In the genomic region with DNA sequence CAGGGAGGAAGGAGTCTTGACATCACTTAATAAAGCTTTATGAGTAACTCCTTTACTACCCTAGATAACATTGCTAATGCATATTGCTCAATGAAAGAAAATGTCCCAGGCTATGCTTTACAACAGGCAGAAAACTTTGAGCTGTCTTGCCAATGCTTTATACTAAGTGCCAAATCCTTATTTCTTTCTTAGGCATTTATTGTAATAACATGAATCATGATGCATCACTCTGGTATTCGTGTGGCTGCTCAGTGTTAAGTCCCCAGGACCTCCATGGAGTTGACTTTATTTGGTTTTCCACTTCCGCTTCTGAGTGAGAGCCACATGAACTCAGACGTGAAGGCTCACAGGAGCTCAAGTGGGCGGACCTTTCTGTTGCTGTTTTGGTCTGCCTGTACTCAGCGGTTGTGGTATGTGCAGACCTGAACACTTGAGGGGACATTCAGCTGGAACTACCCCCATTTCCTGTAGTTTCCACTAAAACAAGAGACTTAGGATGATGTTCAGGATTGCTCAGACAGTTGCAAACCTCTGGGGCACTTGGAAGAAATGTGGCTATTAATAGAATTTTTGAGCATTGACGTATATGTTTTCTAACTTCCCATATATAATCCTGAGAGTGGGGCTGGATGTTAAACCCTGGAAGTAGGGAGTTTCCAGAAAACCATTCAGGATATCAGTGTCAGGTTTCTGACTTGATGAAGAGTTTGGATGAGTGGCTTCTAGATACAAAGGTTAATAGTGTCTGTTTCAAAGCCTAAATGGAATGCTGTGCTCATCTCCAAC, we compare ENCODE assay signal across 10 cellular contexts.
DNase-seq lines count a peak whose midpoint lies in the region; ATAC-seq and TF ChIP-seq lines count a peak whose summit lies in the region.
"Had no signal": no experiment of that assay in that cellular context is flagged by ENCODE, and none has a peak within 500 bp of the region (broad histone marks: within the 10 kb centered on the region; RNA-seq: fewer than 3 reads in every experiment).

No MANE protein-coding gene starts in this region.

- peaks cover 25% of the 10 kb centered on the region for H3K9me1 ChIP-seq in IMR-90 (ENCODE audit: insufficient read depth, low read length)

- H3K27ac Mint-ChIP-seq in chondrocyte (ENCODE audit: unreplicated experiment) = peak overlapping the region; percentile 98
- no peak overlapping the region for H3K27ac Mint-ChIP-seq in CD4-positive, alpha-beta T cell
- no peak overlapping the region for H3K27ac Mint-ChIP-seq in Caco-2 (ENCODE audit: unreplicated experiment)

- DNase-seq in AG08395 (ENCODE audit: low spot score) (peak; percentile 94), IMR-90 (peak; percentile 100), chondrocyte (ENCODE audit: low spot score) (no peak), lung microvascular endothelial cell (ENCODE audit: low read depth in 2 of 2) (peak; percentile 20 to 99), SHP77 (lab: John Stamatoyannopoulos, UW) (no peak), Caco-2 (no peak), OCI-M2 (lab: John Stamatoyannopoulos, UW; ENCODE audit: unreplicated experiment) (no peak)
- DNase-seq in CD4-positive, alpha-beta T cell = no peak
- DNase-seq: activated gamma-delta T cell treated with Interleukin-2 at 50 U/mL for 16 hours; stimulated activated naive CD8-positive, alpha-beta T cell treated with anti-CD3 and anti-CD28 coated beads, Interleukin-15, Interleukin-2, amounts not matched to agents 100 U/mL and 50 U/mL, for 24 hours had no signal

- BruUV-seq in IMR-90 (replicated peaks; lab: Mats Ljungman, UMichigan) = no TSS peak
- BruUV-seq in Caco-2 (replicated peaks; lab: Mats Ljungman, UMichigan) = no TSS peak

- no peak overlapping the region for H3K9ac ChIP-seq in IMR-90 (ENCODE audit: low read depth, low read length)

- H2AK9ac ChIP-seq in IMR-90 (replicated peaks; ENCODE audit: low read depth, low read length, poor library complexity) = peak overlapping the region; percentile 46

- intact Hi-C loops in IMR-90 (cut with micrococcal nuclease) (loop anchor here (1.0 to 5.0 kb wide), 3 partner anchors 30 to 210 kb away; no protein-coding TSS in a partner anchor), Caco-2 (cut with micrococcal nuclease; ENCODE audit: unreplicated experiment) (no loop called here)
- intact Hi-C loops in CD4-positive, alpha-beta T cell (cut with DNase I, micrococcal nuclease) = no loop called here

- CTCF ChIA-PET in IMR-90 (lab: Yijun Ruan, JAX) (interaction anchor here (0.9 to 1.4 kb wide), 2 partner anchors 11 to 20 kb away, joined by 7 read pairs; no protein-coding TSS in a partner anchor), Caco-2 (lab: Charles Lee) (no interaction called here)
- CTCF ChIA-PET in CD4-positive, alpha-beta T cell (lab: Charles Lee) = no interaction called here

- H3K4me2 ChIP-seq in IMR-90 (ENCODE audit: low read depth, low read length) = peak overlapping the region; percentile 43

- in situ Hi-C loops in IMR-90 (cut with MboI; ENCODE audit: low sequenced_read_pairs) = no loop called here

- peak; percentile 91 for ATAC-seq in IMR-90 (ENCODE audit: low read depth)
- ATAC-seq in CD4-positive, alpha-beta T cell (ENCODE audit: poor library complexity) = no peak
- ATAC-seq: stimulated activated naive CD8-positive, alpha-beta T cell treated with anti-CD3 and anti-CD28 coated beads, Interleukin-15, Interleukin-2, amounts not matched to agents 100 U/mL and 50 U/mL, for 24 hours had no signal

- H3K4me1 ChIP-seq in IMR-90 (ENCODE audit: control insufficient read depth, insufficient read depth, low read length) (peaks cover 39% of the 10 kb centered on the region), Caco-2 (peaks cover 30% of the 10 kb centered on the region)

- TF ChIP-seq POLR2A in IMR-90 (IDR thresholded peaks at IDR 0.05; ENCODE audit: low read depth, low read length) = no peak; the same call in none of the 2 replicates

- no CpG with 5 or more reads among the region's 6 CpGs for WGBS in IMR-90 (ENCODE audit: extremely low coverage in 2 of 2, insufficient read length in 1 of 2), 2 experiments

- H2AFZ ChIP-seq in IMR-90 (replicated peaks; ENCODE audit: low read length, poor library complexity) = peak overlapping the region; percentile 18

- dilution Hi-C loops in IMR-90 (cut with HindIII; ENCODE audit: low sequenced_read_pairs, unreplicated experiment) = no loop called here

- H2BK120ac ChIP-seq in IMR-90 (ENCODE audit: low read depth, low read length) = peak overlapping the region; percentile 99

- H2BK20ac ChIP-seq in IMR-90 (ENCODE audit: low read depth, low read length) = peak overlapping the region; percentile 99

- peak overlapping the region; percentile 96 for H3K4ac ChIP-seq in IMR-90 (ENCODE audit: low read depth, low read length)

- H4K20me1 ChIP-seq in IMR-90 (ENCODE audit: insufficient read depth, low read length) = no peaks in the 10 kb centered on the region

- no peak overlapping the region for H3K4me3 ChIP-seq in IMR-90 (ENCODE audit: insufficient read depth, low read depth, low read length)
- H3K4me3 ChIP-seq in Caco-2 (ENCODE audit: low read depth, low read length) = no peak overlapping the region

- peak overlapping the region; percentile 100 for H2BK5ac ChIP-seq in IMR-90 (ENCODE audit: low read depth, low read length, poor library complexity, severe bottlenecking)

- H3K36me3 ChIP-seq in IMR-90 (ENCODE audit: control insufficient read depth, insufficient read depth, low read length) (no peaks in the 10 kb centered on the region), Caco-2 (ENCODE audit: control insufficient read depth, insufficient read depth, low read length) (no peaks in the 10 kb centered on the region)

- POLR2A ChIA-PET in IMR-90 (lab: Charles Lee; ENCODE audit: unreplicated experiment) = interaction anchor here (1.0 kb wide), 1 partner anchor 12 kb away, joined by 4 read pairs; no protein-coding TSS in a partner anchor
- POLR2A ChIA-PET in CD4-positive, alpha-beta T cell (lab: Charles Lee) = no interaction called here
- POLR2A ChIA-PET in Caco-2 (lab: Charles Lee) = no interaction called here

- peaks cover 11% of the 10 kb centered on the region for H3K9me3 ChIP-seq in IMR-90 (ENCODE audit: control insufficient read depth, insufficient read depth, low read length)
- peaks cover 10% of the 10 kb centered on the region for H3K9me3 ChIP-seq in CD4-positive, alpha-beta T cell (ENCODE audit: control insufficient read depth, low read length)
- peaks cover 12% of the 10 kb centered on the region for H3K9me3 ChIP-seq in Caco-2

- H4K8ac ChIP-seq in IMR-90 (ENCODE audit: low read depth in 2 of 2, low read length in 2 of 2) = peak overlapping the region; percentile 91 to 97

- H3K23ac ChIP-seq in IMR-90 (ENCODE audit: low read depth, low read length) = peak overlapping the region; percentile 99

- H3K4me3 Mint-ChIP-seq in chondrocyte (ENCODE audit: unreplicated experiment) (no peak overlapping the region), Caco-2 (ENCODE audit: unreplicated experiment) (no peak overlapping the region)
- no peak overlapping the region for H3K4me3 Mint-ChIP-seq in CD4-positive, alpha-beta T cell

- H3K14ac ChIP-seq in IMR-90 (replicated peaks; ENCODE audit: low read depth, low read length) = peak overlapping the region; percentile 99

- H3K36me3 Mint-ChIP-seq in chondrocyte (ENCODE audit: low read depth) = peaks cover 6% of the 10 kb centered on the region
- H3K36me3 Mint-ChIP-seq in CD4-positive, alpha-beta T cell (ENCODE audit: low read depth) = no peaks in the 10 kb centered on the region
- peaks cover 11% of the 10 kb centered on the region for H3K36me3 Mint-ChIP-seq in Caco-2 (ENCODE audit: insufficient read depth, unreplicated experiment)

- peak overlapping the region; percentile 94; the same call in 2 of the 3 replicates for H2BK15ac ChIP-seq in IMR-90 (ENCODE audit: low read depth, low read length)

- H3K79me1 ChIP-seq in IMR-90 (ENCODE audit: low read depth in 1 of 2, low read length in 2 of 2) = peaks cover 0 to 22% of the 10 kb centered on the region in 2 experiments; a peak in 2 of 4 replicates

- peak overlapping the region; percentile 93 for H4K5ac ChIP-seq in IMR-90 (ENCODE audit: low read depth, low read length)

- peak overlapping the region; percentile 97 for H3K18ac ChIP-seq in IMR-90 (ENCODE audit: low read depth, low read length)

- TF ChIP-seq CTCF in IMR-90 (conservative IDR thresholded peaks at IDR 0.05; ENCODE audit: low read depth, low read length) (no peak), chondrocyte (IDR thresholded peaks at IDR 0.05) (no peak), Caco-2 (IDR thresholded peaks at IDR 0.05; ENCODE audit: insufficient read depth in 1 of 2, low read depth in 1 of 2, low read length in 1 of 2, severe bottlenecking in 1 of 2, unreplicated experiment in 1 of 2) (no peak)
- TF ChIP-seq CTCF in CD4-positive, alpha-beta T cell (IDR thresholded peaks at IDR 0.05) = no peak

- peak overlapping the region; percentile 99 for H2AK5ac ChIP-seq in IMR-90 (ENCODE audit: low read depth, low read length)

- H3K27me3 Mint-ChIP-seq in chondrocyte (ENCODE audit: low read depth) = no peaks in the 10 kb centered on the region
- no peaks in the 10 kb centered on the region for H3K27me3 Mint-ChIP-seq in CD4-positive, alpha-beta T cell
- H3K27me3 Mint-ChIP-seq in Caco-2 (ENCODE audit: insufficient read depth, unreplicated experiment) = no peaks in the 10 kb centered on the region

- H3K27me3 ChIP-seq in IMR-90 (ENCODE audit: control insufficient read depth, insufficient read depth, low read length) (no peaks in the 10 kb centered on the region), Caco-2 (replicated peaks; ENCODE audit: control insufficient read depth, insufficient read depth, low read length) (no peaks in the 10 kb centered on the region)
- no peaks in the 10 kb centered on the region for H3K27me3 ChIP-seq in CD4-positive, alpha-beta T cell (ENCODE audit: control insufficient read depth, insufficient read depth, low read length)

- H3K4me1 Mint-ChIP-seq in chondrocyte (ENCODE audit: low read depth) (peaks cover 60% of the 10 kb centered on the region), Caco-2 (ENCODE audit: low read depth, unreplicated experiment) (peaks cover 29% of the 10 kb centered on the region)
- H3K4me1 Mint-ChIP-seq in CD4-positive, alpha-beta T cell (ENCODE audit: low read depth) = no peaks in the 10 kb centered on the region

- peak; percentile 38; the same call in 1 of the 2 replicates for TF ChIP-seq RAD21 in IMR-90 (IDR thresholded peaks at IDR 0.05; ENCODE audit: low read length)

- peak overlapping the region; percentile 76 for H3K27ac ChIP-seq in IMR-90 (ENCODE audit: insufficient read depth, low read length)
- no peak overlapping the region for H3K27ac ChIP-seq in CD4-positive, alpha-beta T cell (ENCODE audit: low read depth, low read length)

- H3K56ac ChIP-seq in IMR-90 (ENCODE audit: extremely low read depth, insufficient read depth, low read length) = peak overlapping the region; percentile 95

- H3K9me3 Mint-ChIP-seq in chondrocyte (ENCODE audit: low read depth) = peaks cover 34% of the 10 kb centered on the region
- H3K9me3 Mint-ChIP-seq in CD4-positive, alpha-beta T cell = peaks cover 10% of the 10 kb centered on the region
- peaks cover 15% of the 10 kb centered on the region for H3K9me3 Mint-ChIP-seq in Caco-2 (ENCODE audit: unreplicated experiment)

- H4K91ac ChIP-seq in IMR-90 (ENCODE audit: insufficient read depth, low read depth, low read length) = peak overlapping the region; percentile 94

TF ChIP-seq in IMR-90, 13 proteins besides CTCF, POLR2A, EP300 and RAD21 (continues in another document):
- TF ChIP-seq SMC3 (IDR thresholded peaks at IDR 0.05; ENCODE audit: low read depth, low read length) = no peak

Comparison
In these comparisons a context has a peak if more than half of its experiments do, and no peak if none do; other contexts are left out.
1. DNase-seq: peak in AG08395 (single experiment), IMR-90 (single experiment) and lung microvascular endothelial cell (2 of 2); none in chondrocyte (single experiment), SHP77 (0 of 2), CD4-positive, alpha-beta T cell (0 of 10), Caco-2 (0 of 2) and OCI-M2 (single experiment).